Comparison of ENCODE assay signal across 1 cellular context in the genomic region with DNA sequence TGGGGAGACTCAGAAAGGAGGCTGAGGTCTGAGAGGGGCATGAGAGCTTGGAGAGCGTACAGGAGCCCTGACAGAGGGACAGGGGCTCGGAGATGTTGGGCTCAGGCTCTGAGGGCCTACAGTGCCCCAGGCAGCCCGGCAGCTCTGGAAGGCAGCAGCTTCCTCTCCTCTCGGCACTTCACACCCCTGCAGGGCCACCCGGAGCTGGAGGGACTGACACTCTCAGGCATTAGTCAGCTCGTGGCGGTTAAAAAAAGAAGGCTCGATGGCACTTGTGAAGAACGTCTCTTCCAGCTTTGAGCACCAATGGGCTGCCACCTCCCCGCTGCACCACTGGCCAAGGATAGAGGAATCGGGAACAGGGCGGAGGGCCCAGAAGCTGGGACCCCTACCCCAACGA.
TF ChIP-seq lines count a peak whose summit lies in the region.

No MANE protein-coding gene starts in this region.

TF ChIP-seq in IMR-90, 13 proteins besides CTCF, POLR2A, EP300 and RAD21:
- no peak for TF ChIP-seq CHD1 (IDR thresholded peaks at IDR 0.05; ENCODE audit: low read depth, low read length)
- TF ChIP-seq BHLHE40 (IDR thresholded peaks at IDR 0.05; ENCODE audit: low read depth, low read length), result no peak
- no peak for TF ChIP-seq MXI1 (IDR thresholded peaks at IDR 0.05; ENCODE audit: borderline replicate concordance, low read depth, low read length)
- TF ChIP-seq SMC3 (IDR thresholded peaks at IDR 0.05; ENCODE audit: low read depth, low read length), result no peak
- TF ChIP-seq, protein P1, sequence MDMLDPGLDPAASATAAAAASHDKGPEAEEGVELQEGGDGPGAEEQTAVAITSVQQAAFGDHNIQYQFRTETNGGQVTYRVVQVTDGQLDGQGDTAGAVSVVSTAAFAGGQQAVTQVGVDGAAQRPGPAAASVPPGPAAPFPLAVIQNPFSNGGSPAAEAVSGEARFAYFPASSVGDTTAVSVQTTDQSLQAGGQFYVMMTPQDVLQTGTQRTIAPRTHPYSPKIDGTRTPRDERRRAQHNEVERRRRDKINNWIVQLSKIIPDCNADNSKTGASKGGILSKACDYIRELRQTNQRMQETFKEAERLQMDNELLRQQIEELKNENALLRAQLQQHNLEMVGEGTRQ (IDR thresholded peaks at IDR 0.05; ENCODE audit: low read depth, low read length), result no peak
- no peak for TF ChIP-seq FOS (IDR thresholded peaks at IDR 0.05; ENCODE audit: low read depth, low read length)
- TF ChIP-seq MAZ (IDR thresholded peaks at IDR 0.05; ENCODE audit: borderline replicate concordance, low read depth, low read length), result no peak
- no peak for TF ChIP-seq NFE2L2 (IDR thresholded peaks at IDR 0.05; ENCODE audit: low read depth, low read length)
- no peak for TF ChIP-seq RCOR1 (IDR thresholded peaks at IDR 0.05; ENCODE audit: insufficient replicate concordance, low read length)
- no peak for TF ChIP-seq ELK1 (IDR thresholded peaks at IDR 0.05; ENCODE audit: borderline replicate concordance, low read depth, low read length)
- no peak for TF ChIP-seq MAFK (IDR thresholded peaks at IDR 0.05; ENCODE audit: low read depth, low read length)
- TF ChIP-seq RFX5 (IDR thresholded peaks at IDR 0.05; ENCODE audit: low read depth, low read length), result no peak
- no peak for TF ChIP-seq CEBPB (IDR thresholded peaks at IDR 0.05; ENCODE audit: low read depth, low read length)
